In genomic region chr5:126845470-126846076, GRCh38 we compare ENCODE assay signal across 8 cellular contexts.
DNase-seq lines count a peak whose midpoint lies in the region; ATAC-seq and TF ChIP-seq lines count a peak whose summit lies in the region.
"Not testable (repeated sequence)": the region's sequence is repeated elsewhere in the genome, so short reads cannot be mapped to it uniquely, and the experiment has no call there.

No MANE protein-coding gene starts in this region.

- not testable (repeated sequence) for H3K79me2 ChIP-seq in OCI-LY3 (ENCODE audit: low read length)

- peak overlapping the region; percentile 58 for H3K4me2 ChIP-seq in OCI-LY3 (ENCODE audit: low read length)

- not testable (repeated sequence) for H3K27me3 ChIP-seq in CD4-positive, alpha-beta memory T cell (ENCODE audit: insufficient read depth, low read length); OCI-LY3 (ENCODE audit: low read depth, low read length)

- not testable (repeated sequence) for H3K36me3 Mint-ChIP-seq in CD4-positive, alpha-beta memory T cell

- H3K27ac Mint-ChIP-seq in CD4-positive, alpha-beta memory T cell = peak overlapping the region; percentile 72 to 90 (median 87)

- POLR2A ChIA-PET in CD4-positive, alpha-beta memory T cell (lab: Charles Lee; ENCODE audit: partially characterized antibody) = interaction anchor here (0.7 to 1.6 kb wide), 10 partner anchors 8 to 384 kb away, joined by 3 to 16 read pairs (median 4); partner anchors contain the start of genes LMNB1 and MARCHF3

- peaks cover 16% of the 10 kb centered on the region for H3K4me1 ChIP-seq in CD4-positive, alpha-beta memory T cell (ENCODE audit: insufficient read depth, low read length)
- not testable (repeated sequence) for H3K4me1 ChIP-seq in OCI-LY3 (ENCODE audit: low read length)

- intact Hi-C loops in CD4-positive, alpha-beta memory T cell (cut with micrococcal nuclease) = loop anchor here (2.0 kb wide), 1 partner anchor 185 kb away; the partner anchor contains the start of gene MARCHF3
- intact Hi-C loops in left colon (cut with DNase I, micrococcal nuclease) = not testable (repeated sequence)

- not testable (repeated sequence) for H2AFZ ChIP-seq in OCI-LY3 (ENCODE audit: low read depth, low read length)

- not testable (repeated sequence) for H3K9ac ChIP-seq in OCI-LY3 (ENCODE audit: low read length)

- H3K27ac ChIP-seq in CD4-positive, alpha-beta memory T cell (ENCODE audit: low read depth, low read length) = not testable (repeated sequence)
- H3K27ac ChIP-seq in OCI-LY3 (ENCODE audit: low read length) = 0 out of 2 replicates have a peak overlapping the region, but pooled peaks have one; percentile 30

- not testable (repeated sequence) for H3K27me3 Mint-ChIP-seq in CD4-positive, alpha-beta memory T cell

- peak overlapping the region in 1 of 2 donors; percentile 27 for H3K4me3 ChIP-seq in CD4-positive, alpha-beta memory T cell (ENCODE audit: low read length in 2 of 2)
- H3K4me3 ChIP-seq in OCI-LY3 (ENCODE audit: low read length) = not testable (repeated sequence)

- H3K4me3 Mint-ChIP-seq in CD4-positive, alpha-beta memory T cell = peak overlapping the region in 7 of 8 donors; percentile 6 to 67 (median 36)

- ATAC-seq in GM19372 (IDR thresholded peaks at IDR 0.05; ENCODE audit: low read depth, unreplicated experiment) (peak; percentile 95), HG03039 (IDR thresholded peaks at IDR 0.05; ENCODE audit: unreplicated experiment) (peak; percentile 83), left colon (peak; percentile 95)

- not testable (repeated sequence) for TF ChIP-seq CTCF in OCI-LY3 (IDR thresholded peaks at IDR 0.05; ENCODE audit: low read depth, low read length)

- H3K9me3 ChIP-seq in CD4-positive, alpha-beta memory T cell (ENCODE audit: control insufficient read depth in 1 of 2, low read length in 2 of 2); OCI-LY3 (ENCODE audit: insufficient read depth, low read length): not testable (repeated sequence)

- peak in 4 of 5 donors; percentile 41 to 51 (median 48) for DNase-seq in CD4-positive, alpha-beta memory T cell
- DNase-seq in activated CD4-positive, alpha-beta T cell treated with anti-CD3 and anti-CD28 coated beads, Interleukin-2, amount 50 U/mL, for 48 hours = peak; percentile 41 to 42
- DNase-seq in dermis blood vessel endothelial cell (peak; percentile 40), left colon (peak; percentile 55 to 84)
- peak; percentile 47 for DNase-seq in stimulated activated CD4-positive, alpha-beta T cell treated with anti-CD3 and anti-CD28 coated beads, Interleukin-2, amount 100 ng/mL, for 4 hours (ENCODE audit: low read depth)

- H3K9me3 Mint-ChIP-seq in CD4-positive, alpha-beta memory T cell = not testable (repeated sequence)

- peaks cover 9 to 32% (median 22%) of the 10 kb centered on the region in 4 donors for H3K4me1 Mint-ChIP-seq in CD4-positive, alpha-beta memory T cell

- CTCF ChIA-PET in CD4-positive, alpha-beta memory T cell (lab: Charles Lee; ENCODE audit: partially characterized antibody) = interaction anchor here (0.7 to 1.3 kb wide), 5 partner anchors 8 to 647 kb away, joined by 3 to 4 read pairs (median 3); partner anchors contain the start of gene PHAX

- H3K36me3 ChIP-seq in CD4-positive, alpha-beta memory T cell (ENCODE audit: insufficient read depth, low read length); OCI-LY3 (replicated peaks; ENCODE audit: low read depth, low read length): not testable (repeated sequence)

- not testable (repeated sequence) for H4K20me1 ChIP-seq in OCI-LY3 (ENCODE audit: insufficient read depth, low read length)
